8 cellular contexts compared by ENCODE assay signal in genomic region chr1:186617860-186618780, GRCh38.
A peak's percentile ranks its signal among the peaks of the same experiment; 100 is the strongest.
DNase-seq lines count a peak whose midpoint lies in the region; ATAC-seq and TF ChIP-seq lines count a peak whose summit lies in the region.

No MANE protein-coding gene starts in this region.

- no peak for TF ChIP-seq CTCF in ovary (IDR thresholded peaks at IDR 0.05)

- POLR2A ChIA-PET in activated CD4-positive, alpha-beta T cell treated with anti-CD3 and anti-CD28 coated beads for 36 hours (lab: Charles Lee) = interaction anchor here (0.9 kb wide), 1 partner anchor 396 kb away, joined by 3 read pairs; no protein-coding TSS in a partner anchor

- H3K27me3 Mint-ChIP-seq in activated CD4-positive, alpha-beta T cell treated with anti-CD3 and anti-CD28 coated beads for 36 hours = peaks cover 17% of the 10 kb centered on the region

- DNase-seq in activated CD4-positive, alpha-beta T cell treated with anti-CD3 and anti-CD28 coated beads for 36 hours = peak; percentile 69
- DNase-seq in activated CD4-positive, alpha-beta T cell treated with anti-CD3 and anti-CD28 coated beads for 1 hour = no peak
- peak; percentile 41 for DNase-seq in NCI-H1105 treated with DMSO at 0.1 percent for 48 hours (lab: John Stamatoyannopoulos, UW)
- DNase-seq in activated CD8-positive, alpha-beta memory T cell treated with anti-CD3 and anti-CD28 coated beads, Interleukin-2, amount 50 U/mL, for 48 hours = peak; percentile 61
- DNase-seq in Right ventricle myocardium inferior (ENCODE audit: missing footprints) = peak; percentile 83
- peak; percentile 1 for DNase-seq in stimulated activated CD8-positive, alpha-beta memory T cell treated with anti-CD3 and anti-CD28 coated beads, Interleukin-12 subunit alpha, Interleukin-12 subunit beta, amount 100 ng/mL, for 1 hour (ENCODE audit: low read depth)
- no peak for DNase-seq in ovary

- no peak overlapping the region for H3K27ac ChIP-seq in ovary

- TF ChIP-seq POLR2A in ovary (IDR thresholded peaks at IDR 0.05) = no peak

- WGBS in ovary, 3 donors = 56 to 61% (median 57%) methylated on average over 16 of the region's 16 CpGs

- H3K9me3 Mint-ChIP-seq in activated CD4-positive, alpha-beta T cell treated with anti-CD3 and anti-CD28 coated beads for 36 hours (ENCODE audit: low read depth) = no peaks in the 10 kb centered on the region

- H3K36me3 ChIP-seq in ovary = no peaks in the 10 kb centered on the region

- peak; percentile 95 for ATAC-seq in activated CD4-positive, alpha-beta T cell treated with anti-CD3 and anti-CD28 coated beads for 36 hours
- ATAC-seq in HG02763 (IDR thresholded peaks at IDR 0.05; ENCODE audit: unreplicated experiment) (peak; percentile 100), Right ventricle myocardium inferior (peak; percentile 91)

- no peaks in the 10 kb centered on the region for H3K4me1 ChIP-seq in ovary (ENCODE audit: insufficient read depth)

- intact Hi-C loops in activated CD4-positive, alpha-beta T cell treated with anti-CD3 and anti-CD28 coated beads for 36 hours (cut with DNase I, micrococcal nuclease) = loop anchor here in 1 of 2 experiments (5.0 kb wide), 1 partner anchor 119 kb away; no protein-coding TSS in a partner anchor
- intact Hi-C loops in Right ventricle myocardium inferior (cut with DNase I) = no loop called here
- intact Hi-C loops in ovary (cut with DNase I) = no loop called here

- H3K27ac Mint-ChIP-seq in activated CD4-positive, alpha-beta T cell treated with anti-CD3 and anti-CD28 coated beads for 36 hours = peak overlapping the region; percentile 37

- no peak overlapping the region for H3K4me3 ChIP-seq in ovary

- peak overlapping the region; percentile 33 for H3K4me3 Mint-ChIP-seq in activated CD4-positive, alpha-beta T cell treated with anti-CD3 and anti-CD28 coated beads for 36 hours

- peaks cover 36% of the 10 kb centered on the region for H3K4me1 Mint-ChIP-seq in activated CD4-positive, alpha-beta T cell treated with anti-CD3 and anti-CD28 coated beads for 36 hours

- no peak for TF ChIP-seq EP300 in ovary (IDR thresholded peaks at IDR 0.05)

- H3K9me3 ChIP-seq in ovary = no peaks in the 10 kb centered on the region

- H3K27me3 ChIP-seq in ovary = no peaks in the 10 kb centered on the region

- CTCF ChIA-PET in activated CD4-positive, alpha-beta T cell treated with anti-CD3 and anti-CD28 coated beads for 36 hours (lab: Charles Lee) = interaction anchor here (0.8 to 1.2 kb wide), 3 partner anchors 14 to 62 kb away, joined by 3 to 4 read pairs (median 4); partner anchors contain the start of gene PTGS2

- no peaks in the 10 kb centered on the region for H3K36me3 Mint-ChIP-seq in activated CD4-positive, alpha-beta T cell treated with anti-CD3 and anti-CD28 coated beads for 36 hours (ENCODE audit: low read depth)

Comparison
In these comparisons a context has a peak if more than half of its experiments do, and no peak if none do; other contexts are left out.
1. DNase-seq: peak in activated CD4-positive, alpha-beta T cell treated with anti-CD3 and anti-CD28 coated beads for 36 hours (single experiment), NCI-H1105 treated with DMSO at 0.1 percent for 48 hours (single experiment), activated CD8-positive, alpha-beta memory T cell treated with anti-CD3 and anti-CD28 coated beads, Interleukin-2, amount 50 U/mL, for 48 hours (single experiment), Right ventricle myocardium inferior (single experiment) and stimulated activated CD8-positive, alpha-beta memory T cell treated with anti-CD3 and anti-CD28 coated beads, Interleukin-12 subunit alpha, Interleukin-12 subunit beta, amount 100 ng/mL, for 1 hour (single experiment); none in activated CD4-positive, alpha-beta T cell treated with anti-CD3 and anti-CD28 coated beads for 1 hour (single experiment) and ovary (0 of 5).
2. Peak in every context shown above with its lines, with median percentiles within 50 percentile points of each other: ATAC-seq.